In genomic region chr4:183397741-183398297, GRCh38 we compare ENCODE assay signal across 7 cellular contexts. TPM values are rescaled to one million over a fixed set of nuclear protein-coding genes. Genes with fewer than 3 reads are reported as not detected.
DNase-seq lines count a peak whose midpoint lies in the region; ATAC-seq and TF ChIP-seq lines count a peak whose summit lies in the region.

No MANE protein-coding gene starts in this region.

- H3K36me3 Mint-ChIP-seq in activated B cell treated with CpG ODN at 0.5 μM for 24 hours (ENCODE audit: low read depth): no peaks in the 10 kb centered on the region

- TF ChIP-seq POLR2A in HCT116 (IDR thresholded peaks at IDR 0.05; ENCODE audit: borderline replicate concordance, extremely low read depth, insufficient read depth, insufficient read length) (no peak), spleen (IDR thresholded peaks at IDR 0.05) (no peak)

- H3K9ac ChIP-seq in HCT116 (ENCODE audit: low read length) (no peak overlapping the region), iPS-15b (ENCODE audit: low read depth, low read length) (no peak overlapping the region)

- 71 to 81% (median 73%) methylated on average over 14 of the region's 14 CpGs for WGBS in spleen, 5 donors

- H3K27ac ChIP-seq in HCT116 (ENCODE audit: low read depth, low read length) (no peak overlapping the region), spleen (peak overlapping the region in 5 of 8 donors; percentile 24 to 84 (median 78))

- CTCF ChIA-PET in HCT116 (lab: Charles Lee): no interaction called here
- CTCF ChIA-PET in activated B cell treated with CpG ODN at 0.5 μM for 24 hours (lab: Charles Lee): interaction anchor here (2.5 kb wide), 1 partner anchor 9 kb away, joined by 10 read pairs; no protein-coding TSS in a partner anchor

- H3K4me1 Mint-ChIP-seq in activated B cell treated with CpG ODN at 0.5 μM for 24 hours: peaks cover 25% of the 10 kb centered on the region

- no TSS peak for BruUV-seq in HCT116 (replicated peaks; lab: Mats Ljungman, UMichigan)

- H3K27me3 Mint-ChIP-seq in activated B cell treated with CpG ODN at 0.5 μM for 24 hours: peaks cover 8% of the 10 kb centered on the region

- H3K9me3 Mint-ChIP-seq in activated B cell treated with CpG ODN at 0.5 μM for 24 hours: no peaks in the 10 kb centered on the region

- H3K4me3 Mint-ChIP-seq in activated B cell treated with CpG ODN at 0.5 μM for 24 hours: peak overlapping the region; percentile 82

- H2AFZ ChIP-seq in HCT116 (ENCODE audit: low read depth, low read length, poor library complexity, severe bottlenecking): no peak overlapping the region

- H4K20me1 ChIP-seq in HCT116 (ENCODE audit: insufficient read depth): no peaks in the 10 kb centered on the region

- POLR2A ChIA-PET in HCT116 (lab: Charles Lee) (no interaction called here), activated B cell treated with CpG ODN at 0.5 μM for 24 hours (lab: Charles Lee) (interaction anchor here (1.0 to 2.0 kb wide), 3 partner anchors 9 to 479 kb away, joined by 4 to 13 read pairs (median 4); partner anchors contain the start of gene CDKN2AIP)

- ATAC-seq in HCT116: no peak
- ATAC-seq in activated B cell treated with CpG ODN at 0.5 μM for 24 hours (ENCODE audit: low read depth): no peak

- RAD21 ChIA-PET in HCT116 (lab: Charles Lee; ENCODE audit: low non-redundant PET in 1 of 2, low total read pairs in 2 of 2, uncharacterized antibody in 2 of 2, unreplicated experiment in 2 of 2): no interaction called here

- H3K4me1 ChIP-seq in HCT116 (ENCODE audit: control insufficient read depth in 1 of 2, insufficient read depth in 2 of 2, low read length in 2 of 2) (peaks cover 6 to 19% of the 10 kb centered on the region in 2 experiments; a peak in 3 of 4 replicates), iPS-15b (ENCODE audit: control insufficient read depth, insufficient read depth, low read length) (no peaks in the 10 kb centered on the region), spleen (peaks cover 0 to 54% (median 19%) of the 10 kb centered on the region in 6 donors)

- no peak for DNase-seq in HCT116 (ENCODE audit: low read depth, low spot score)
- no peak for DNase-seq in activated B cell treated with CpG ODN at 0.5 μM for 24 hours
- no peak for DNase-seq in spleen
- DNase-seq in stimulated activated naive CD4-positive, alpha-beta T cell (lab: John Stamatoyannopoulos, UW): no peak
- no peak for DNase-seq in activated gamma-delta T cell treated with Interleukin-2 at 50 U/mL for 16 hours
- no peak for DNase-seq in NCI-H128 (lab: John Stamatoyannopoulos, UW; ENCODE audit: unreplicated experiment)

- intact Hi-C loops in HCT116 (cut with micrococcal nuclease) (no loop called here), activated B cell treated with CpG ODN at 0.5 μM for 24 hours (cut with micrococcal nuclease) (loop anchor here (1.0 to 10.0 kb wide), 6 partner anchors 9 to 479 kb away; partner anchors contain the start of genes CDKN2AIP and WWC2), spleen (cut with DNase I; ENCODE audit: low total_unique reads) (no loop called here)

- peak overlapping the region; percentile 57 for H3K27ac Mint-ChIP-seq in activated B cell treated with CpG ODN at 0.5 μM for 24 hours

- H3K9me3 ChIP-seq in HCT116 (ENCODE audit: control insufficient read depth in 1 of 2, insufficient read depth in 1 of 2, low read depth in 1 of 2, low read length in 2 of 2) (no peaks in the 10 kb centered on the region), iPS-15b (ENCODE audit: control insufficient read depth, insufficient read depth, low read length) (no peaks in the 10 kb centered on the region), spleen (no peaks in the 10 kb centered on the region)

- H3K27me3 ChIP-seq in HCT116 (ENCODE audit: insufficient read depth, low read length) (no peaks in the 10 kb centered on the region), iPS-15b (ENCODE audit: control insufficient read depth, insufficient read depth, low read length) (peaks cover 2% of the 10 kb centered on the region), spleen (replicated peaks in 1 of 7) (peaks cover 0 to 4% (median 0%) of the 10 kb centered on the region in 7 donors)

- H3K36me3 ChIP-seq in HCT116 (ENCODE audit: control insufficient read depth in 1 of 2, insufficient read depth in 2 of 2, low read length in 2 of 2): no peaks in the 10 kb centered on the region
- H3K36me3 ChIP-seq in iPS-15b (ENCODE audit: control insufficient read depth, insufficient read depth, low read length): no peaks in the 10 kb centered on the region
- no peaks in the 10 kb centered on the region for H3K36me3 ChIP-seq in spleen

- H3K79me2 ChIP-seq in HCT116 (ENCODE audit: insufficient read depth, low read length): no peaks in the 10 kb centered on the region

- H3K9me2 ChIP-seq in HCT116 (ENCODE audit: insufficient read depth): no peaks in the 10 kb centered on the region

- 0 out of 4 replicates have a peak overlapping the region, but pooled peaks of 1 of the 2 experiments have one; percentile 26 for H3K4me3 ChIP-seq in HCT116 (replicated peaks in 1 of 2; ENCODE audit: low read depth in 1 of 2, low read length in 2 of 2)
- H3K4me3 ChIP-seq in iPS-15b (ENCODE audit: low read depth, low read length): peak overlapping the region; percentile 40
- H3K4me3 ChIP-seq in spleen: peak overlapping the region in 6 of 8 donors; percentile 40 to 69 (median 48)

- peak overlapping the region; percentile 79 for H3K4me2 ChIP-seq in HCT116 (ENCODE audit: low read length)

- no peak for TF ChIP-seq RAD21 in HCT116 (IDR thresholded peaks at IDR 0.05; ENCODE audit: low read depth)

- no peak for TF ChIP-seq CTCF in HCT116 (IDR thresholded peaks at IDR 0.05 in 2 of 3, conservative IDR thresholded peaks at IDR 0.05 in 1 of 3; ENCODE audit: borderline replicate concordance in 1 of 3, insufficient read depth in 1 of 3, low read depth in 2 of 3, low read length in 2 of 3)
- no peak for TF ChIP-seq CTCF in activated B cell treated with CpG ODN at 0.5 μM for 24 hours (IDR thresholded peaks at IDR 0.05)
- no peak for TF ChIP-seq CTCF in spleen (IDR thresholded peaks at IDR 0.05 in 8 of 11, conservative IDR thresholded peaks at IDR 0.05 in 3 of 11)

TF ChIP-seq in HCT116, 20 proteins besides CTCF, POLR2A, EP300 and RAD21:
- TF ChIP-seq YY1 (IDR thresholded peaks at IDR 0.05; ENCODE audit: extremely low read depth, insufficient replicate concordance, low read depth, low read length) (no peak), ELF1 (IDR thresholded peaks at IDR 0.05; ENCODE audit: borderline replicate concordance, low read depth) (no peak), EGR1 (IDR thresholded peaks at IDR 0.05; ENCODE audit: low read depth) (no peak), ZFX (IDR thresholded peaks at IDR 0.05) (no peak), ZNF274 (IDR thresholded peaks at IDR 0.05; ENCODE audit: low read depth, low read length) (no peak), CBX3 (IDR thresholded peaks at IDR 0.05; ENCODE audit: low read depth) (no peak), TCF7L2 (IDR thresholded peaks at IDR 0.05; ENCODE audit: borderline replicate concordance, extremely low read depth, insufficient read depth, insufficient read length) (no peak)
TF ChIP-seq in HCT116: peak in this region for 0.

RNA-seq across cellular contexts. Expression of gene CDKN2AIP, which starts 46.6 kb away (rescaled TPM):
- total RNA-seq in HCT116 (2021; ENCODE audit: unreplicated experiment) (6.4 TPM), activated B cell treated with CpG ODN at 0.5 μM for 24 hours (19.9 and 21.8 TPM in 2 replicates), spleen (10 to 100 TPM; 11.6 to 27.9 (median 19.5) TPM)
- polyA plus RNA-seq in HCT116 (2012): 2.9 and 4.0 TPM in 2 replicates
- 10 to 100 TPM; 11.9 to 19.0 (median 14.2) TPM for polyA plus RNA-seq in spleen
